In genomic region chr9:69029535-69029934, GRCh38 we compare ENCODE assay signal across 22 cellular contexts. TPM values are rescaled to one million over a fixed set of nuclear protein-coding genes. Genes with fewer than 3 reads are reported as not detected.
"Had no signal": no experiment of that assay in that cellular context is flagged by ENCODE, and none has a peak within 500 bp of the region (broad histone marks: within the 10 kb centered on the region; RNA-seq: fewer than 3 reads in every experiment).

No MANE protein-coding gene starts in this region.

- H3K4me3 ChIP-seq: body of pancreas, esophagus muscularis mucosa, gastroesophageal sphincter, heart left ventricle, pancreas, spleen, thyroid gland had no signal

- ATAC-seq: activated T-cell treated with anti-CD3 and anti-CD28 coated beads, Interleukin-2, amount 50 U/mL, for 4 hours; body of pancreas; gastroesophageal sphincter; heart left ventricle; pancreas had no signal

- H3K27me3 Mint-ChIP-seq: activated naive CD8-positive, alpha-beta T cell had no signal

- DNase-seq: activated T-cell treated with anti-CD3 and anti-CD28 coated beads, Interleukin-2, amount 50 U/mL, for 4 hours; amygdala; body of pancreas; dermis blood vessel endothelial cell; heart left ventricle; kidney glomerular epithelial cell; pancreas; spleen; stimulated activated CD8-positive, alpha-beta memory T cell treated with anti-CD3 and anti-CD28 coated beads, Interleukin-4, amount 100 ng/mL, for 48 hours; SW 1271; thyroid gland had no signal

- H3K27ac Mint-ChIP-seq: activated naive CD8-positive, alpha-beta T cell; memory B cell had no signal

- H3K4me3 Mint-ChIP-seq: activated naive CD8-positive, alpha-beta T cell; activated T-cell treated with anti-CD3 and anti-CD28 coated beads, Interleukin-2, amount 50 U/mL, for 4 hours; memory B cell had no signal

- H3K27ac ChIP-seq: body of pancreas, esophagus muscularis mucosa, gastroesophageal sphincter, heart left ventricle, pancreas, spleen, thyroid gland had no signal

- H3K4me1 ChIP-seq: esophagus muscularis mucosa, gastroesophageal sphincter, thyroid gland had no signal

- H3K27me3 ChIP-seq: body of pancreas, gastroesophageal sphincter, heart left ventricle, pancreas, spleen, thyroid gland had no signal

- H3K36me3 Mint-ChIP-seq: activated naive CD8-positive, alpha-beta T cell; memory B cell had no signal

- H3K9me3 Mint-ChIP-seq: memory B cell had no signal

- H3K9me3 ChIP-seq: body of pancreas, esophagus muscularis mucosa, gastroesophageal sphincter, pancreas, thyroid gland had no signal

- H3K36me3 ChIP-seq: esophagus muscularis mucosa, gastroesophageal sphincter, heart left ventricle, pancreas, spleen, thyroid gland had no signal

RNA-seq across cellular contexts. Expression of gene PRKACG, which starts 15.6 kb away (rescaled TPM):
- total RNA-seq: activated T-cell treated with anti-CD3 and anti-CD28 coated beads, Interleukin-2, amount 50 U/mL, for 4 hours; body of pancreas; cardiac septum; dermis blood vessel endothelial cell; endothelial cell of umbilical vein; esophagus muscularis mucosa; gastroesophageal sphincter; heart left ventricle; liver; mononuclear cell; pancreas; pulmonary artery endothelial cell; spleen; subcutaneous adipose tissue; thyroid gland; urinary bladder had no signal
- polyA plus RNA-seq: endothelial cell of umbilical vein, heart left ventricle, liver, pancreas, spleen, urinary bladder had no signal
